17 cellular contexts compared by ENCODE assay signal in genomic region chr13:113022391-113023216, GRCh38. TPM values are rescaled to one million over a fixed set of nuclear protein-coding genes. Genes with fewer than 3 reads are reported as not detected.
DNase-seq lines count a peak whose midpoint lies in the region; ATAC-seq and TF ChIP-seq lines count a peak whose summit lies in the region.
"Had no signal": no experiment of that assay in that cellular context is flagged by ENCODE, and none has a peak within 500 bp of the region (broad histone marks: within the 10 kb centered on the region; RNA-seq: fewer than 3 reads in every experiment).

No MANE protein-coding gene starts in this region.

- H3K9me3 ChIP-seq in smooth muscle cell (replicated peaks; ENCODE audit: low read depth) (no peaks in the 10 kb centered on the region), MM.1S (replicated peaks; ENCODE audit: insufficient read depth, low read length) (no peaks in the 10 kb centered on the region)
- H3K9me3 ChIP-seq: mucosa of descending colon, thoracic aorta had no signal

- in situ Hi-C loops in brain microvascular endothelial cell (cut with HindIII; ENCODE audit: low pct_ligation_motif_present, low sequenced_read_pairs) = no loop called here

- peak overlapping the region; percentile 54 for H3K4me2 ChIP-seq in smooth muscle cell
- no peak overlapping the region for H3K4me2 ChIP-seq in MM.1S (ENCODE audit: low read depth, low read length)

- H3K9me2 ChIP-seq in MM.1S (replicated peaks; ENCODE audit: insufficient read depth, low read length) = no peaks in the 10 kb centered on the region

- H3K27ac ChIP-seq in layer of hippocampus (ENCODE audit: low read depth, low read length) (peak overlapping the region; percentile 2), smooth muscle cell (ENCODE audit: low read depth) (no peak overlapping the region), MM.1S (ENCODE audit: low read length) (no peak overlapping the region), brain microvascular endothelial cell (no peak overlapping the region)
- H3K27ac ChIP-seq: thoracic aorta had no signal

- no peaks in the 10 kb centered on the region for H3F3A ChIP-seq in smooth muscle cell (ENCODE audit: low read depth)
- H3F3A ChIP-seq in MM.1S (ENCODE audit: insufficient read depth, low read length) = no peaks in the 10 kb centered on the region

- intact Hi-C loops in left colon (cut with DNase I, micrococcal nuclease) = no loop called here

- H3K9ac ChIP-seq in smooth muscle cell (ENCODE audit: low read depth) = no peak overlapping the region
- H3K9ac ChIP-seq in MM.1S (ENCODE audit: low read length) = no peak overlapping the region

- peak overlapping the region; percentile 10 for H3K4me3 ChIP-seq in smooth muscle cell
- H3K4me3 ChIP-seq in MM.1S (ENCODE audit: low read length) = no peak overlapping the region
- H3K4me3 ChIP-seq in brain microvascular endothelial cell (ENCODE audit: low read depth, low read length) = no peak overlapping the region
- H3K4me3 ChIP-seq: mucosa of descending colon, thoracic aorta had no signal

- H3K79me2 ChIP-seq in smooth muscle cell (ENCODE audit: low read depth) (no peaks in the 10 kb centered on the region), MM.1S (ENCODE audit: low read length) (no peaks in the 10 kb centered on the region)

- 40% methylated on average over 40 of the region's 43 CpGs for WGBS in smooth muscle cell (ENCODE audit: low lambda C conversion rate)

- H3K36me3 ChIP-seq in smooth muscle cell (ENCODE audit: low read depth) (no peaks in the 10 kb centered on the region), MM.1S (replicated peaks; ENCODE audit: insufficient read depth, low read length) (no peaks in the 10 kb centered on the region), brain microvascular endothelial cell (replicated peaks) (no peaks in the 10 kb centered on the region)
- H3K36me3 ChIP-seq: thoracic aorta had no signal

- H3K27me3 ChIP-seq in layer of hippocampus (ENCODE audit: control insufficient read depth, insufficient read depth, low read length) (no peaks in the 10 kb centered on the region), smooth muscle cell (ENCODE audit: low read depth) (no peaks in the 10 kb centered on the region), MM.1S (replicated peaks; ENCODE audit: insufficient read depth, low read length) (peaks cover 84% of the 10 kb centered on the region), brain microvascular endothelial cell (replicated peaks) (peaks cover 15% of the 10 kb centered on the region)

- H2AFZ ChIP-seq in smooth muscle cell (ENCODE audit: low read depth) (peak overlapping the region; percentile 37), MM.1S (ENCODE audit: low read length) (no peak overlapping the region)

- peak; percentile 75 for DNase-seq in NCI-H2227 treated with DMSO at 0.1 percent for 48 hours (lab: John Stamatoyannopoulos, UW)
- peak; percentile 93 for DNase-seq in ecto neural progenitor cell (ENCODE audit: low spot score)
- no peak for DNase-seq in smooth muscle cell (lab: John Stamatoyannopoulos, UW; ENCODE audit: unreplicated experiment)
- DNase-seq in MM.1S = no peak
- DNase-seq in brain microvascular endothelial cell = no peak
- DNase-seq in left colon = no peak
- DNase-seq: activated CD4-positive, alpha-beta T cell treated with anti-CD3 and anti-CD28 coated beads, Interleukin-2, amount 50 U/mL, for 4 hours; activated gamma-delta T cell; cerebellar nuclear complex; COR-L47; KG1; mucosa of descending colon; NCI-H2029 treated with DMSO at 0.1 percent for 48 hours had no signal

- ATAC-seq in GM18861 (IDR thresholded peaks at IDR 0.05; ENCODE audit: unreplicated experiment) = no peak
- ATAC-seq in left colon = no peak
- ATAC-seq: sciatic nerve had no signal

- H4K20me1 ChIP-seq in smooth muscle cell (ENCODE audit: low read depth) = no peaks in the 10 kb centered on the region
- H4K20me1 ChIP-seq in MM.1S (ENCODE audit: insufficient read depth, low read length) = no peaks in the 10 kb centered on the region

- peaks cover 20% of the 10 kb centered on the region for H3K4me1 ChIP-seq in smooth muscle cell (ENCODE audit: low read depth)
- peaks cover 8% of the 10 kb centered on the region; the same call in 1 of the 2 replicates for H3K4me1 ChIP-seq in MM.1S (ENCODE audit: low read length)

- no peak for TF ChIP-seq CTCF in smooth muscle cell (IDR thresholded peaks at IDR 0.05; ENCODE audit: borderline replicate concordance, insufficient read depth, poor library complexity, severe bottlenecking)
- TF ChIP-seq CTCF in MM.1S (IDR thresholded peaks at IDR 0.05; ENCODE audit: low read length) = no peak
- TF ChIP-seq CTCF in brain microvascular endothelial cell (IDR thresholded peaks at IDR 0.05; ENCODE audit: low read depth, low read length, missing control alignments) = no peak

RNA-seq across cellular contexts. Expression of gene MCF2L, which starts 53.6 kb away (rescaled TPM):
- total RNA-seq in smooth muscle cell = 3.8 and 7.6 TPM in 2 replicates
- polyA plus RNA-seq in smooth muscle cell = 0.54 and 5.5 TPM in 2 replicates
- 100 to 1,000 TPM in 1 of 2 donors, 10 to 100 TPM in 1; 86.9 to 101 TPM for total RNA-seq in left colon

Comparison
In these comparisons a context has a peak if more than half of its experiments do, and no peak if none do; other contexts are left out.
1. DNase-seq: peak in NCI-H2227 treated with DMSO at 0.1 percent for 48 hours (single experiment) and ecto neural progenitor cell (single experiment); none in smooth muscle cell (single experiment), MM.1S (single experiment), brain microvascular endothelial cell (single experiment) and left colon (0 of 2).
2. RNA of gene MCF2L, which starts 53.6 kb away (total RNA-seq): 86.9 to 101 TPM in left colon; 3.8 to 7.6 TPM in smooth muscle cell; every median in the first group is over 10 times any median in the second.